2 cellular contexts compared by ENCODE assay signal in the genomic region with DNA sequence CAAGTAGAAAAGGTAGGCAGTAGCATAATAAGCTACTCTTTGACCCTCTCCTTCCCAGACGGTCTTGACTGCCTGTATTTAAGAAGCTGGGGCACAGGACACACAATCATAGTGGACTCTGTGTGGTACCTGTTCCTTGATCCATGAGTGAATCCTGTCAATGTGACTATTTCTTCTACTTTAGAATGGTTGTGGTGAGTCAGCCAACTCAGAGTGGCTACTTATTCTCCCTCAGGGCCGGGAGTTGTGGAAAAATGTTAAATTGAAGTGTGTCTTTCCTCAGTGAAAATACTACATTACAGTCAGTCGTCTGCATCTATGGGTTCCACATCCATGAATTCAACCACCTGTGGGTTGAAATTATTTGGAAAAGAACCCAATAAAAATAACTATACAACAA.
TF ChIP-seq lines count a peak whose summit lies in the region.

No MANE protein-coding gene starts in this region.

TF ChIP-seq in HCT116, 20 proteins besides CTCF, POLR2A, EP300 and RAD21:
- TF ChIP-seq SP1 (IDR thresholded peaks at IDR 0.05; ENCODE audit: low read depth) (no peak), ELF1 (IDR thresholded peaks at IDR 0.05; ENCODE audit: borderline replicate concordance, low read depth) (no peak)

TF ChIP-seq in endothelial cell of umbilical vein, 7 proteins besides CTCF, POLR2A, EP300 and RAD21:
- TF ChIP-seq MYC (IDR thresholded peaks at IDR 0.05; ENCODE audit: low read depth, low read length) = no peak
- no peak for TF ChIP-seq GATA2 (IDR thresholded peaks at IDR 0.05; ENCODE audit: insufficient read depth, insufficient read length, low read depth, low read length)
- TF ChIP-seq, protein P1, sequence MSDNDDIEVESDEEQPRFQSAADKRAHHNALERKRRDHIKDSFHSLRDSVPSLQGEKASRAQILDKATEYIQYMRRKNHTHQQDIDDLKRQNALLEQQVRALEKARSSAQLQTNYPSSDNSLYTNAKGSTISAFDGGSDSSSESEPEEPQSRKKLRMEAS (IDR thresholded peaks at IDR 0.05; ENCODE audit: insufficient read depth, insufficient read length) = no peak
- no peak for TF ChIP-seq EZH2 (IDR thresholded peaks at IDR 0.05; ENCODE audit: borderline replicate concordance, low read depth, low read length, severe bottlenecking)
- no peak for TF ChIP-seq POLR2AphosphoS5 (IDR thresholded peaks at IDR 0.05; ENCODE audit: insufficient read depth, low read depth, low read length)
- no peak for TF ChIP-seq FOS (IDR thresholded peaks at IDR 0.05; ENCODE audit: borderline replicate concordance, insufficient read depth, low read length)
- TF ChIP-seq JUN (IDR thresholded peaks at IDR 0.05; ENCODE audit: borderline replicate concordance, insufficient read depth, insufficient read length, low read depth) = no peak
